In the genomic region with DNA sequence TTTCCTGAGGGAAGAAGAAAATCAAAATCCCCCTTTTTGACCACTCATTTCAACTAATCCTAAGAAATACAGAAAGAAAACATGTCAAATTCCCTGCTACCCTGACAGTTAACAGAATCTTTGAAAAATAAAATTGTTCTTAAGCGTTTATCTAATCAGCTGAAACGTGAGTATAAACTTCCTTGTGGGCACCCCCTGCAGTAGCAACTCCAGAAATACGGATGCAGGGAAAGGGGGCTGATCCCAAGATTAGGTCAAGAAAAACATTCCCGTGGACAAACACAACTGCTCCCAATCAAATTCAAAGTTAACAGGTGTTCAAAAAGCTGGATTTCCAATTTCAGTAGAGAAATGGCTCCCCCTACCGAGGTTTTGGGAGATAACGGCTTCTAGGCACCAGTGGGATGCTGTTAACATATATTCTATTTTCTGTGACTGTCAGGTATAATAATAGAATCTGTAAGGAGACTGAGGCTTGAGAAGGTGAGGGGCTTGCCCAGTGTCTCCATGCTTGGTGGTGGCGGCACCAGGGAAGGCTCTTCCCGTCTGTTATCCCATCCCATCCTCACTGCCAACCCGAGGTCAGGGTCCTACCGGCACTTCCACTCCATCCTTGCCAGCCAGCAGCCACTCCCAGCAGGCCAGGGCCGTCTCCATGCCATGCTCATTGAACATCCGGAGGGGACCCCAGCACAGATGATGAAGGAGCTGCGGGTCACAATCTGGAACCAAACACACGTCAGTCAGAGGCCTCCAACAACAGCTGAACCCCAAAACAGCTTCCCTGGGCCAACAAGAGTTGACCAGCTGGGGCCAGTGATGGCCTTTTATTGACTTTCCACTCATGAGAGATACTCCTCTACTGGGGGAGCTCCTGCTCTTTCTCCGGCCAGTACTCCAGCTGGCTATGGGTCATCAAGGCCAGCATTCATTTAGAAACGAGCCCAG, we compare ENCODE assay signal across 9 cellular contexts. TPM values are rescaled to one million over a fixed set of nuclear protein-coding genes. Genes with fewer than 3 reads are reported as not detected.
A peak's percentile ranks its signal among the peaks of the same experiment; 100 is the strongest.
DNase-seq lines count a peak whose midpoint lies in the region; ATAC-seq and TF ChIP-seq lines count a peak whose summit lies in the region.
"Had no signal": no experiment of that assay in that cellular context is flagged by ENCODE, and none has a peak within 500 bp of the region (broad histone marks: within the 10 kb centered on the region; RNA-seq: fewer than 3 reads in every experiment).

No MANE protein-coding gene starts in this region.

- H3K4me1 Mint-ChIP-seq in Caco-2 (ENCODE audit: low read depth, unreplicated experiment) = no peaks in the 10 kb centered on the region

- no peak overlapping the region for H3K27ac Mint-ChIP-seq in Caco-2 (ENCODE audit: unreplicated experiment)
- H3K27ac Mint-ChIP-seq: T-helper 1 cell treated with Interleukin-12 subunit alpha and Interleukin-12 subunit beta and Interleukin-4 antibody, amounts not matched to agents 30 μg/mL and 1 μg/mL, for 36 hours had no signal

- POLR2A ChIA-PET in Caco-2 (lab: Charles Lee) = interaction anchor here (0.6 kb wide), 1 partner anchor 1218 kb away, joined by 3 read pairs; no protein-coding TSS in a partner anchor
- POLR2A ChIA-PET in HEK293T (lab: Yijun Ruan, JAX) = no interaction called here

- in situ Hi-C loops in SK-MEL-5 (cut with HindIII; ENCODE audit: low pct_unique_long_range_greater_than_20kb, low sequenced_read_pairs) (no loop called here), transverse colon (cut with MboI; ENCODE audit: low pct_ligation_motif_present in 1 of 4, low pct_unique_long_range_greater_than_20kb in 1 of 4, low sequenced_read_pairs in 3 of 4) (loop anchor here in 1 of 4 donors (25.0 kb wide), 1 partner anchor 330 kb away; no protein-coding TSS in a partner anchor)

- WGBS in transverse colon (ENCODE audit: low coverage in 1 of 2), 2 donors = 46 to 68% methylated on average over 5 to 16 of the region's 16 CpGs

- CTCF ChIA-PET in Caco-2 (lab: Charles Lee) (interaction anchor here (0.6 to 1.0 kb wide), 2 partner anchors 21 to 39 kb away, joined by 5 to 10 read pairs; no protein-coding TSS in a partner anchor), HEK293T (lab: Yijun Ruan, JAX) (interaction anchor here (0.6 to 1.5 kb wide), 4 partner anchors 11 to 418 kb away, joined by 3 to 4 read pairs (median 3); no protein-coding TSS in a partner anchor)

- peaks cover 45% of the 10 kb centered on the region for H3K36me3 Mint-ChIP-seq in Caco-2 (ENCODE audit: insufficient read depth, unreplicated experiment)

- BruUV-seq in Caco-2 (replicated peaks; lab: Mats Ljungman, UMichigan) = no TSS peak

- H3K9me3 ChIP-seq in Caco-2 (no peaks in the 10 kb centered on the region), breast epithelium (no peaks in the 10 kb centered on the region), transverse colon (peaks cover 0 to 4% of the 10 kb centered on the region in 2 donors)

- peak; percentile 57 to 62 for TF ChIP-seq CTCF in Caco-2 (IDR thresholded peaks at IDR 0.05; ENCODE audit: insufficient read depth in 1 of 2, low read depth in 1 of 2, low read length in 1 of 2, severe bottlenecking in 1 of 2, unreplicated experiment in 1 of 2)
- TF ChIP-seq CTCF in breast epithelium (IDR thresholded peaks at IDR 0.05) = peak in 2 of 3 donors; percentile 44 to 50
- peak; percentile 49 to 58 (median 55) for TF ChIP-seq CTCF in transverse colon (IDR thresholded peaks at IDR 0.05)

- H3K9me3 Mint-ChIP-seq in Caco-2 (ENCODE audit: unreplicated experiment) = peaks cover 15% of the 10 kb centered on the region
- H3K9me3 Mint-ChIP-seq: T-helper 1 cell treated with Interleukin-12 subunit alpha and Interleukin-12 subunit beta and Interleukin-4 antibody, amounts not matched to agents 30 μg/mL and 1 μg/mL, for 36 hours had no signal

- no peak for ATAC-seq in GM19463 (IDR thresholded peaks at IDR 0.05; ENCODE audit: unreplicated experiment)
- ATAC-seq in GM18505 (IDR thresholded peaks at IDR 0.05; ENCODE audit: unreplicated experiment) = no peak

- intact Hi-C loops in Caco-2 (cut with micrococcal nuclease; ENCODE audit: unreplicated experiment) = loop anchor here (1.0 kb wide), 1 partner anchor 136 kb away; no protein-coding TSS in a partner anchor
- intact Hi-C loops in breast epithelium (cut with DNase I; ENCODE audit: low total_unique reads) = no loop called here
- intact Hi-C loops in transverse colon (cut with DNase I; ENCODE audit: low total_unique reads) = no loop called here

- H3K27ac ChIP-seq in breast epithelium (no peak overlapping the region), transverse colon (no peak overlapping the region)

- H3K4me1 ChIP-seq in Caco-2 (no peaks in the 10 kb centered on the region), breast epithelium (no peaks in the 10 kb centered on the region), transverse colon (no peaks in the 10 kb centered on the region)

- no peak for TF ChIP-seq EP300 in transverse colon (IDR thresholded peaks at IDR 0.05; ENCODE audit: low read depth)

- DNase-seq in Caco-2 = peak in 1 of 2 experiments; percentile 57
- peak; percentile 64 for DNase-seq in HEK293T (ENCODE audit: extremely low spot score)
- DNase-seq in SK-MEL-5 (ENCODE audit: low read depth, low spot score) = peak; percentile 65
- DNase-seq in breast epithelium (ENCODE audit: low spot score in 2 of 2) = no peak
- DNase-seq in lung microvascular endothelial cell (ENCODE audit: low read depth in 2 of 2) = peak; percentile 35 to 57
- DNase-seq in transverse colon = peak; percentile 22

- H3K4me3 Mint-ChIP-seq in Caco-2 (ENCODE audit: unreplicated experiment) = no peak overlapping the region
- H3K4me3 Mint-ChIP-seq: T-helper 1 cell treated with Interleukin-12 subunit alpha and Interleukin-12 subunit beta and Interleukin-4 antibody, amounts not matched to agents 30 μg/mL and 1 μg/mL, for 36 hours had no signal

- H3K27me3 ChIP-seq in Caco-2 (replicated peaks; ENCODE audit: control insufficient read depth, insufficient read depth, low read length) (no peaks in the 10 kb centered on the region), breast epithelium (no peaks in the 10 kb centered on the region), transverse colon (no peaks in the 10 kb centered on the region)

- H3K4me3 ChIP-seq in Caco-2 (ENCODE audit: low read depth, low read length) (no peak overlapping the region), breast epithelium (no peak overlapping the region), transverse colon (no peak overlapping the region)

- no peak for TF ChIP-seq POLR2A in breast epithelium (IDR thresholded peaks at IDR 0.05)
- no peak for TF ChIP-seq POLR2A in transverse colon (IDR thresholded peaks at IDR 0.05)
- no peak for TF ChIP-seq POLR2A in GM18505 (IDR thresholded peaks at IDR 0.05; ENCODE audit: borderline replicate concordance, extremely low read depth, insufficient read depth, insufficient read length)

- H3K27me3 Mint-ChIP-seq in Caco-2 (ENCODE audit: insufficient read depth, unreplicated experiment) = no peaks in the 10 kb centered on the region

- H3K36me3 ChIP-seq in Caco-2 (ENCODE audit: control insufficient read depth, insufficient read depth, low read length) (peaks cover 4% of the 10 kb centered on the region), breast epithelium (no peaks in the 10 kb centered on the region), transverse colon (peaks cover 0 to 39% (median 12%) of the 10 kb centered on the region in 4 donors)

TF ChIP-seq in HEK293T, 16 proteins besides CTCF, POLR2A, EP300 and RAD21:
- TF ChIP-seq TARDBP (IDR thresholded peaks at IDR 0.05) = no peak
- TF ChIP-seq ELF4 (IDR thresholded peaks at IDR 0.05) = no peak
- TF ChIP-seq FOXK2 (IDR thresholded peaks at IDR 0.05) = no peak

RNA-seq across cellular contexts. Expression of gene SERPIND1, which starts 32.0 kb away (rescaled TPM):
- total RNA-seq in Caco-2 (2022) (1.3 and 1.5 TPM in 2 replicates), breast epithelium (under 1 TPM in 1 of 3 donors, not detected in 2; 0.29 TPM), lung microvascular endothelial cell (under 0.01 TPM in 2 replicates), transverse colon (not detected)
- total RNA-seq in SK-MEL-5 (2014; rRNA removed; shearing (Covaris generic)) = 0.34 TPM in 1 of 2 replicates, not detected in the other
- polyA plus RNA-seq in SK-MEL-5 (2015; cell fraction: cytosol; rRNA removed) = 0.11 and 0.44 TPM in 2 replicates
- polyA plus RNA-seq in SK-MEL-5 (2015; cell fraction: nucleus; rRNA removed) = not detected in 2 replicates

Comparison
In these comparisons a context has a peak if more than half of its experiments do, and no peak if none do; other contexts are left out.
1. DNase-seq: peak in HEK293T (single experiment), SK-MEL-5 (single experiment), lung microvascular endothelial cell (2 of 2) and transverse colon (single experiment); none in breast epithelium (0 of 2).
2. Peak in every context shown above with its lines, with median percentiles within 50 percentile points of each other: CTCF ChIP-seq.